15 cellular contexts compared by ENCODE assay signal in the genomic region with DNA sequence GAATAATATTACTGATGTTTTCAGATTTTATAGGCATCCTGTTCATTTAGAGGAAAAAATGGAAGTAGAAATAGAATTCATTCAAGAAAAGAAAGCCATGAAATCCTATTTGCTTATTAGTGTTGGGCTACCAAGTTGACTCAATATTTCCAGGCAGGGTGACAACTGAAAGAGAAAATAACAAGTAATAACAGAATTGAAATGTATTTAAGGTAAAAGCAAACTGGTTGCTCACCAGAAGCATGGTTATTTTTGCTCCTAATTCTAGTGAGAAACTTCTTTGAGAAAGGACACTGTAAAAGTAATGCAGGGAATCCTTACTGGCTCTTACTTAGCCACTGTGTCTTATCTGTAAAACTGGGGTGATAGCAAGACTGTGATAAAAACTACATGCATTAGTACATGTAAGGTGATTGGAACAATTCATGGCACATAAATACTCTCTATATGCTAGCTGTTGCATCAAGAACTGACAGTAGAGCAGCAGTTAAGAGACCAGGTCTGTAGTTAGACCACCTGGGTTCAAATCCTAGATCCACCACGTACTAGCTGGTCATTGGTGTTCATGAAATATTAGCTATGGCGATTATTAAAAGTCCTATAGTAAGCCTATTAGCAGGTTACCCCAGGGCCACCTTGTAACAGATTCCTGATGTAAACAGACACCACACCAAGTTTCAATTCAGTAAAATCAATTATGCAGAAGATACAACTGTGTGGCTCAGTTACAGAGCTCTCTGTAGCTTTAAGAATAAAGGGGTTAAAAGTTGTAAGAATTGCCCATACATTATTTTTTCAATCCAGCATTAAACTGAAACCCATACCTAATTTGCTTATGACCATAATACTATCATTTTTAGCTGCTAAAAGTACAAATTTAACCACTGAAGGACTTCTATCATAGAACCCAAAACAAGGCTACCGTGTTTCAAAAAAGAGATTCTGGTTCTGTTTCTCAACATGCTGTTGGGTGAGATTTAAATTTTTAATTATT.
A peak's percentile ranks its signal among the peaks of the same experiment; 100 is the strongest.
DNase-seq lines count a peak whose midpoint lies in the region; ATAC-seq and TF ChIP-seq lines count a peak whose summit lies in the region.
"Had no signal": no experiment of that assay in that cellular context is flagged by ENCODE, and none has a peak within 500 bp of the region (broad histone marks: within the 10 kb centered on the region; RNA-seq: fewer than 3 reads in every experiment).

No MANE protein-coding gene starts in this region.

- CTCF ChIA-PET in activated CD8-positive, alpha-beta memory T cell treated with anti-CD3 and anti-CD28 coated beads, Interleukin-2, amount 10 ng/mL, durations not matched to agents 7 days and 5 days (lab: Charles Lee) = no interaction called here

- no peaks in the 10 kb centered on the region for H3K36me3 Mint-ChIP-seq in activated CD8-positive, alpha-beta memory T cell treated with anti-CD3 and anti-CD28 coated beads, Interleukin-2, amount 10 ng/mL, durations not matched to agents 7 days and 5 days

- no peaks in the 10 kb centered on the region for H3K27me3 ChIP-seq in GM06990 (replicated peaks; ENCODE audit: control insufficient read depth, insufficient read depth, low read length)

- H3K4me3 ChIP-seq in GM06990 (replicated peaks; ENCODE audit: low read depth, low read length) = peak overlapping the region; percentile 21; the same call in 1 of the 2 replicates
- H3K4me3 ChIP-seq: A549 had no signal

- H3K4me1 Mint-ChIP-seq in activated CD8-positive, alpha-beta memory T cell treated with anti-CD3 and anti-CD28 coated beads, Interleukin-2, amount 10 ng/mL, durations not matched to agents 7 days and 5 days = no peaks in the 10 kb centered on the region

- H3K36me3 ChIP-seq in GM06990 (ENCODE audit: control insufficient read depth, insufficient read depth, low read length) = no peaks in the 10 kb centered on the region

- no peak overlapping the region for H3K27ac Mint-ChIP-seq in activated CD8-positive, alpha-beta memory T cell treated with anti-CD3 and anti-CD28 coated beads, Interleukin-2, amount 10 ng/mL, durations not matched to agents 7 days and 5 days

- H3K27me3 Mint-ChIP-seq in activated CD8-positive, alpha-beta memory T cell treated with anti-CD3 and anti-CD28 coated beads, Interleukin-2, amount 10 ng/mL, durations not matched to agents 7 days and 5 days = no peaks in the 10 kb centered on the region

- no peak for TF ChIP-seq CTCF in GM06990 (IDR thresholded peaks at IDR 0.05; ENCODE audit: insufficient read depth, low read length, poor library complexity, severe bottlenecking)

- H3K4me3 Mint-ChIP-seq in activated CD8-positive, alpha-beta memory T cell treated with anti-CD3 and anti-CD28 coated beads, Interleukin-2, amount 10 ng/mL, durations not matched to agents 7 days and 5 days = no peak overlapping the region

- ATAC-seq in GM19043 (IDR thresholded peaks at IDR 0.05; ENCODE audit: low read depth, unreplicated experiment) (peak; percentile 47), GM21786 (IDR thresholded peaks at IDR 0.05; ENCODE audit: unreplicated experiment) (peak; percentile 60), HG03135 (IDR thresholded peaks at IDR 0.05; ENCODE audit: unreplicated experiment) (peak; percentile 68), GM19397 (IDR thresholded peaks at IDR 0.05; ENCODE audit: unreplicated experiment) (no peak)
- no peak for ATAC-seq in activated CD8-positive, alpha-beta memory T cell treated with anti-CD3 and anti-CD28 coated beads, Interleukin-2, amount 10 ng/mL, durations not matched to agents 7 days and 5 days
- ATAC-seq: A549 had no signal

- H3K9me3 Mint-ChIP-seq in activated CD8-positive, alpha-beta memory T cell treated with anti-CD3 and anti-CD28 coated beads, Interleukin-2, amount 10 ng/mL, durations not matched to agents 7 days and 5 days (ENCODE audit: low read depth) = no peaks in the 10 kb centered on the region

- DNase-seq in GM06990 (ENCODE audit: extremely low read depth, insufficient read length) (peak; percentile 25), NCI-H446 treated with DMSO at 0.1 percent for 48 hours (lab: John Stamatoyannopoulos, UW) (no peak), MV-4-11 (lab: John Stamatoyannopoulos, UW) (no peak)
- no peak for DNase-seq in activated CD8-positive, alpha-beta memory T cell treated with anti-CD3 and anti-CD28 coated beads, Interleukin-2, amount 10 ng/mL, durations not matched to agents 7 days and 5 days
- DNase-seq: activated CD4-positive, alpha-beta T cell treated with anti-CD3 and anti-CD28 coated beads, Interleukin-2, amount 50 U/mL, for 1 hour; activated naive CD4-positive, alpha-beta T cell treated with Interleukin-2 at 50 U/mL for 16 hours; NCI-H1436; NK-92 treated with Interleukin-12 subunit alpha and Interleukin-12 subunit beta, amount 100 ng/mL, for 24 hours; stimulated activated CD4-positive, alpha-beta T cell treated with anti-CD3 and anti-CD28 coated beads, Interleukin-4, amount 100 ng/mL, for 24 hours; T-helper 1 cell had no signal

Comparison
In these comparisons a context has a peak if more than half of its experiments do, and no peak if none do; other contexts are left out.
1. ATAC-seq: peak in GM19043 (single experiment), GM21786 (single experiment) and HG03135 (single experiment); none in GM19397 (single experiment) and activated CD8-positive, alpha-beta memory T cell treated with anti-CD3 and anti-CD28 coated beads, Interleukin-2, amount 10 ng/mL, durations not matched to agents 7 days and 5 days (single experiment).